In genomic region chr17:79540306-79540705, GRCh38 we compare ENCODE assay signal across 24 cellular contexts.
"Had no signal": no experiment of that assay in that cellular context is flagged by ENCODE, and none has a peak within 500 bp of the region (broad histone marks: within the 10 kb centered on the region; RNA-seq: fewer than 3 reads in every experiment).

No MANE protein-coding gene starts in this region.

- H3K9me3 Mint-ChIP-seq: activated naive CD8-positive, alpha-beta T cell treated with anti-CD3 and anti-CD28 coated beads, Interleukin-2, amount 10 ng/mL, durations not matched to agents 7 days and 5 days; T-helper 1 cell treated with Interleukin-12 subunit alpha and Interleukin-12 subunit beta and Interleukin-4 antibody, amounts not matched to agents 30 μg/mL and 1 μg/mL, for 36 hours had no signal

- H3K36me3 ChIP-seq: adrenal gland, ascending aorta, SJSA1 had no signal

- H3K4me1 ChIP-seq: adrenal gland, ascending aorta, body of pancreas, SJSA1 had no signal

- H3K36me3 Mint-ChIP-seq: activated naive CD8-positive, alpha-beta T cell treated with anti-CD3 and anti-CD28 coated beads, Interleukin-2, amount 10 ng/mL, durations not matched to agents 7 days and 5 days had no signal

- ATAC-seq: activated CD4-positive, CD25-positive, alpha-beta regulatory T cell treated with anti-CD3 and anti-CD28 coated beads, Interleukin-2, amount 50 U/mL, for 24 hours; activated CD8-positive, alpha-beta T cell treated with anti-CD3 and anti-CD28 coated beads, Interleukin-2, amount 10 ng/mL, durations not matched to agents 7 days and 5 days; body of pancreas; PC-3; SK-N-SH treated with all-trans-retinoic acid at 6 μM for 48 hours had no signal

- DNase-seq: activated CD4-positive, alpha-beta T cell treated with anti-CD3 and anti-CD28 coated beads for 4 hours; activated CD8-positive, alpha-beta memory T cell treated with anti-CD3 and anti-CD28 coated beads, Interleukin-2, amount 50 U/mL, for 48 hours; activated CD8-positive, alpha-beta T cell treated with anti-CD3 and anti-CD28 coated beads, Interleukin-2, amount 10 ng/mL, durations not matched to agents 7 days and 5 days; activated naive CD4-positive, alpha-beta T cell treated with anti-CD3 and anti-CD28 coated beads, Interleukin-2, amount 50 U/mL, for 16 hours; activated naive CD8-positive, alpha-beta T cell treated with anti-CD3 and anti-CD28 coated beads, Interleukin-2, amount 10 ng/mL, durations not matched to agents 7 days and 5 days; activated T-cell treated with anti-CD3 and anti-CD28 coated beads, Interleukin-2, amount 50 U/mL, for 1 hour; adrenal gland; body of pancreas; KG1; NCI-H1092 treated with DMSO at 0.1 percent for 48 hours; NCI-H1436; NCI-H1694 treated with DMSO at 0.1 percent for 48 hours; NCI-H2029 treated with DMSO at 0.1 percent for 48 hours; NCI-H510A treated with DMSO at 0.1 percent for 48 hours; PC-3; SHP77; SW 1271 had no signal

- H3K4me3 Mint-ChIP-seq: activated CD8-positive, alpha-beta T cell treated with anti-CD3 and anti-CD28 coated beads, Interleukin-2, amount 10 ng/mL, durations not matched to agents 7 days and 5 days; activated naive CD8-positive, alpha-beta T cell treated with anti-CD3 and anti-CD28 coated beads, Interleukin-2, amount 10 ng/mL, durations not matched to agents 7 days and 5 days; T-helper 1 cell treated with Interleukin-12 subunit alpha and Interleukin-12 subunit beta and Interleukin-4 antibody, amounts not matched to agents 30 μg/mL and 1 μg/mL, for 36 hours had no signal

- H3K4me1 Mint-ChIP-seq: activated naive CD8-positive, alpha-beta T cell treated with anti-CD3 and anti-CD28 coated beads, Interleukin-2, amount 10 ng/mL, durations not matched to agents 7 days and 5 days had no signal

- H3K27me3 Mint-ChIP-seq: activated naive CD8-positive, alpha-beta T cell treated with anti-CD3 and anti-CD28 coated beads, Interleukin-2, amount 10 ng/mL, durations not matched to agents 7 days and 5 days had no signal

- H3K27me3 ChIP-seq: adrenal gland, ascending aorta had no signal

- H3K27ac Mint-ChIP-seq: activated CD8-positive, alpha-beta T cell treated with anti-CD3 and anti-CD28 coated beads, Interleukin-2, amount 10 ng/mL, durations not matched to agents 7 days and 5 days; activated naive CD8-positive, alpha-beta T cell treated with anti-CD3 and anti-CD28 coated beads, Interleukin-2, amount 10 ng/mL, durations not matched to agents 7 days and 5 days; T-helper 1 cell treated with Interleukin-12 subunit alpha and Interleukin-12 subunit beta and Interleukin-4 antibody, amounts not matched to agents 30 μg/mL and 1 μg/mL, for 36 hours had no signal

- H3K4me3 ChIP-seq: adrenal gland, ascending aorta, body of pancreas, SJSA1 had no signal

- H3K27ac ChIP-seq: adrenal gland, ascending aorta, body of pancreas, SJSA1 had no signal

- FAIRE-seq: bronchial epithelial cell, RCC 7860 had no signal

- H3K9me3 ChIP-seq: adrenal gland, ascending aorta, body of pancreas, SJSA1 had no signal
